19 cellular contexts compared by ENCODE assay signal in genomic region chrY:13053501-13053900, GRCh38.
A peak's percentile ranks its signal among the peaks of the same experiment; 100 is the strongest.
DNase-seq lines count a peak whose midpoint lies in the region; ATAC-seq and TF ChIP-seq lines count a peak whose summit lies in the region.
"Had no signal": no experiment of that assay in that cellular context is flagged by ENCODE, and none has a peak within 500 bp of the region (broad histone marks: within the 10 kb centered on the region; RNA-seq: fewer than 3 reads in every experiment).

No MANE protein-coding gene starts in this region.

- no peaks in the 10 kb centered on the region for H3K36me3 ChIP-seq in effector memory CD4-positive, alpha-beta T cell (ENCODE audit: control insufficient read depth, insufficient read depth, low read length)
- H3K36me3 ChIP-seq: BLaER1 treated with 17β-estradiol and CSF1 and Interleukin-3, amounts not matched to agents 10 nM and 100 nM had no signal

- DNase-seq in EH (ENCODE audit: low read depth) (peak; percentile 27), HFFc6 (peak; percentile 21), epithelial cell of esophagus (ENCODE audit: low read depth) (peak; percentile 58), left lobe of liver (ENCODE audit: low spot score) (no peak), cerebellar nuclear complex (lab: John Stamatoyannopoulos, UW) (no peak)
- no peak for DNase-seq in effector memory CD4-positive, alpha-beta T cell
- DNase-seq: AML-193; Caco-2; Calu3; CD4-positive, alpha-beta T cell; CD8-positive, alpha-beta T cell; DMS79 treated with DMSO at 0.1 percent for 48 hours; GF-D8 had no signal

- ATAC-seq in left lobe of liver = peak; percentile 41
- no peak for ATAC-seq in GM18907 (IDR thresholded peaks at IDR 0.05; ENCODE audit: unreplicated experiment)
- ATAC-seq: A549; CD8-positive, alpha-beta T cell had no signal

- H3K36me3 Mint-ChIP-seq in HFFc6 (ENCODE audit: low read depth) = no peaks in the 10 kb centered on the region; the same call in 1 of the 2 replicates
- H3K36me3 Mint-ChIP-seq: CD8-positive, alpha-beta T cell had no signal

- no peaks in the 10 kb centered on the region for H3K9me3 ChIP-seq in effector memory CD4-positive, alpha-beta T cell (ENCODE audit: control insufficient read depth, low read length)
- H3K9me3 ChIP-seq: A549; BLaER1 treated with 17β-estradiol and CSF1 and Interleukin-3, amounts not matched to agents 10 nM and 100 nM; Caco-2 had no signal

- H3K27ac ChIP-seq in effector memory CD4-positive, alpha-beta T cell (ENCODE audit: insufficient read depth, low read length, poor library complexity, severe bottlenecking) = no peak overlapping the region
- H3K27ac ChIP-seq: 22Rv1; A549; BLaER1 treated with 17β-estradiol and CSF1 and Interleukin-3, amounts not matched to agents 10 nM and 100 nM; C4-2B had no signal

- no peaks in the 10 kb centered on the region for H3K9me3 Mint-ChIP-seq in HFFc6
- H3K9me3 Mint-ChIP-seq: CD4-positive, alpha-beta T cell; CD8-positive, alpha-beta T cell had no signal

- no peak overlapping the region for H3K27ac Mint-ChIP-seq in HFFc6
- H3K27ac Mint-ChIP-seq: B cell; CD4-positive, alpha-beta T cell; CD8-positive, alpha-beta T cell had no signal

- H3K4me3 ChIP-seq in epithelial cell of esophagus (ENCODE audit: low read length) = no peak overlapping the region
- no peak overlapping the region for H3K4me3 ChIP-seq in effector memory CD4-positive, alpha-beta T cell (ENCODE audit: insufficient read depth, low read depth, low read length, poor library complexity, severe bottlenecking)
- H3K4me3 ChIP-seq: A549; BLaER1 treated with 17β-estradiol and CSF1 and Interleukin-3, amounts not matched to agents 10 nM and 100 nM had no signal

- no peaks in the 10 kb centered on the region for H3K27me3 Mint-ChIP-seq in HFFc6 (ENCODE audit: insufficient read depth)
- H3K27me3 Mint-ChIP-seq: B cell; CD4-positive, alpha-beta T cell had no signal

- H3K4me1 ChIP-seq in effector memory CD4-positive, alpha-beta T cell (ENCODE audit: control insufficient read depth, insufficient read depth, low read length, poor library complexity, severe bottlenecking) = no peaks in the 10 kb centered on the region
- H3K4me1 ChIP-seq: A549; BLaER1 treated with 17β-estradiol and CSF1 and Interleukin-3, amounts not matched to agents 10 nM and 100 nM; Caco-2 had no signal

- no peak overlapping the region for H3K4me3 Mint-ChIP-seq in HFFc6
- H3K4me3 Mint-ChIP-seq: B cell; CD4-positive, alpha-beta T cell; CD8-positive, alpha-beta T cell had no signal

- no peak for TF ChIP-seq CTCF in HFFc6 (IDR thresholded peaks at IDR 0.05)
- no peak for TF ChIP-seq CTCF in epithelial cell of esophagus (IDR thresholded peaks at IDR 0.05; ENCODE audit: insufficient read depth, low read depth, low read length, missing control alignments)

- no peaks in the 10 kb centered on the region for H3K4me1 Mint-ChIP-seq in HFFc6 (ENCODE audit: low read depth)
- H3K4me1 Mint-ChIP-seq: B cell had no signal

- H3K27me3 ChIP-seq in effector memory CD4-positive, alpha-beta T cell (replicated peaks; ENCODE audit: control insufficient read depth, insufficient read depth, low read length, poor library complexity, severe bottlenecking) = no peaks in the 10 kb centered on the region
- H3K27me3 ChIP-seq: BLaER1 treated with 17β-estradiol and CSF1 and Interleukin-3, amounts not matched to agents 10 nM and 100 nM had no signal

Comparison
In these comparisons a context has a peak if more than half of its experiments do, and no peak if none do; other contexts are left out.
1. DNase-seq: peak in EH (single experiment), HFFc6 (single experiment) and epithelial cell of esophagus (single experiment); none in left lobe of liver (single experiment), cerebellar nuclear complex (0 of 2) and effector memory CD4-positive, alpha-beta T cell (0 of 3).